Comparison of ENCODE assay signal across 39 cellular contexts in genomic region chr3:70779296-70779695, GRCh38.
"Had no signal": no experiment of that assay in that cellular context is flagged by ENCODE, and none has a peak within 500 bp of the region (broad histone marks: within the 10 kb centered on the region; RNA-seq: fewer than 3 reads in every experiment).

No MANE protein-coding gene starts in this region.

- DNase-seq: activated B cell treated with CpG ODN at 0.5 μM for 24 hours; activated CD4-positive, alpha-beta memory T cell treated with anti-CD3 and anti-CD28 coated beads for 36 hours; activated CD4-positive, alpha-beta T cell treated with anti-CD3 and anti-CD28 coated beads for 4 hours; activated CD4-positive, alpha-beta T cell treated with anti-CD3 and anti-CD28 coated beads, Interleukin-2, amount 10 ng/mL, durations not matched to agents 24 days and 14 days; activated CD4-positive, alpha-beta T cell treated with anti-CD3 and anti-CD28 coated beads, Interleukin-2, amount 50 U/mL, for 1 hour; activated CD4-positive, alpha-beta T cell treated with anti-CD3 and anti-CD28 coated beads, Interleukin-2, amount 50 U/mL, for 4 hours; activated CD4-positive, CD25-positive, alpha-beta regulatory T cell treated with anti-CD3 and anti-CD28 coated beads, Interleukin-2, amount 50 U/mL, for 72 hours; activated CD8-positive, alpha-beta memory T cell treated with anti-CD3 and anti-CD28 coated beads, Interleukin-2, amount 50 U/mL, for 4 hours; activated CD8-positive, alpha-beta T cell treated with anti-CD3 and anti-CD28 coated beads for 36 hours; activated effector memory CD4-positive, alpha-beta T cell treated with anti-CD3 and anti-CD28 coated beads, Interleukin-2, amount 50 U/mL, for 16 hours; activated gamma-delta T cell treated with Interleukin-2 at 50 U/mL for 16 hours; activated naive CD4-positive, alpha-beta T cell; activated naive CD4-positive, alpha-beta T cell treated with anti-CD3 and anti-CD28 coated beads for 36 hours; activated naive CD8-positive, alpha-beta T cell treated with anti-CD3 and anti-CD28 coated beads, Interleukin-2, amount 10 ng/mL, durations not matched to agents 7 days and 5 days; activated naive CD8-positive, alpha-beta T cell treated with anti-CD3 and anti-CD28 coated beads, Interleukin-2, amount 50 U/mL, for 24 hours; activated T-cell treated with anti-CD3 and anti-CD28 coated beads for 4 hours; activated T-cell treated with anti-CD3 and anti-CD28 coated beads, Interleukin-2, amount 50 U/mL, for 1 hour; activated T-cell treated with anti-CD3 and anti-CD28 coated beads, Interleukin-2, amount 50 U/mL, for 4 hours; activated T-cell treated with anti-CD3 and anti-CD28 coated beads, Interleukin-2, amount 50 U/mL, for 72 hours; amygdala; anterior cingulate cortex; caudate nucleus; cerebellar nuclear complex; T-helper 1 cell; T-helper 2 cell; T-helper 9 cell had no signal

- H3K4me3 ChIP-seq: ascending aorta, cardiac muscle cell had no signal

- H3K27ac Mint-ChIP-seq: activated B cell treated with CpG ODN at 0.5 μM for 24 hours; activated CD4-positive, alpha-beta memory T cell treated with anti-CD3 and anti-CD28 coated beads for 36 hours; activated CD4-positive, alpha-beta T cell treated with anti-CD3 and anti-CD28 coated beads, Interleukin-2, amount 10 ng/mL, durations not matched to agents 24 days and 14 days; activated CD8-positive, alpha-beta T cell treated with anti-CD3 and anti-CD28 coated beads for 36 hours; activated naive CD4-positive, alpha-beta T cell treated with anti-CD3 and anti-CD28 coated beads for 36 hours; activated naive CD4-positive, alpha-beta T cell treated with anti-CD3 and anti-CD28 coated beads, Interleukin-2, amount 50 U/mL, for 24 hours; activated naive CD8-positive, alpha-beta T cell; activated naive CD8-positive, alpha-beta T cell treated with anti-CD3 and anti-CD28 coated beads, Interleukin-2, amount 10 ng/mL, durations not matched to agents 7 days and 5 days; activated naive CD8-positive, alpha-beta T cell treated with anti-CD3 and anti-CD28 coated beads, Interleukin-2, amount 50 U/mL, for 24 hours; activated T-cell treated with anti-CD3 and anti-CD28 coated beads, Interleukin-2, amount 50 U/mL, for 72 hours; activated T-helper 1 cell treated with anti-CD3 and anti-CD28 coated beads, Interleukin-12 subunit alpha, Interleukin-12 subunit beta, Interleukin-2, Interleukin-4 antibody, amounts not matched to agents 30 ng/mL and 10 ng/mL and 1 ng/mL, durations not matched to agents 14 hours and 24 hours and 36 hours; activated T-helper 17 cell treated with anti-CD3 and anti-CD28 coated beads, Interleukin-2, amount 50 U/mL, for 72 hours; brain; T-helper 1 cell treated with Interleukin-12 subunit alpha and Interleukin-12 subunit beta and Interleukin-4 antibody, amounts not matched to agents 30 μg/mL and 1 μg/mL, for 36 hours; T-helper 2 cell treated with Interferon-gamma antibody and Interleukin-4, amounts not matched to agents 5 μg/mL and 100 μg/mL, for 36 hours had no signal

- H3K9me3 ChIP-seq: ascending aorta had no signal

- H3K4me1 ChIP-seq: ascending aorta had no signal

- H3K27me3 ChIP-seq: ascending aorta, cardiac muscle cell had no signal

- H3K36me3 Mint-ChIP-seq: activated CD4-positive, alpha-beta memory T cell treated with anti-CD3 and anti-CD28 coated beads for 36 hours; activated naive CD4-positive, alpha-beta T cell treated with anti-CD3 and anti-CD28 coated beads, Interleukin-2, amount 50 U/mL, for 24 hours; brain had no signal

- ATAC-seq: activated CD8-positive, alpha-beta T cell treated with anti-CD3 and anti-CD28 coated beads for 36 hours; activated naive CD8-positive, alpha-beta T cell treated with anti-CD3 and anti-CD28 coated beads, Interleukin-2, amount 50 U/mL, for 24 hours; activated T-cell treated with anti-CD3 and anti-CD28 coated beads, Interleukin-2, amount 50 U/mL, for 4 hours; activated T-cell treated with anti-CD3 and anti-CD28 coated beads, Interleukin-2, amount 50 U/mL, for 72 hours; activated T-helper 17 cell treated with anti-CD3 and anti-CD28 coated beads, Interleukin-2, amount 50 U/mL, for 72 hours had no signal

- H3K27ac ChIP-seq: ascending aorta, cardiac muscle cell, VCaP had no signal

- H3K27me3 Mint-ChIP-seq: activated naive CD8-positive, alpha-beta T cell treated with anti-CD3 and anti-CD28 coated beads, Interleukin-2, amount 10 ng/mL, durations not matched to agents 7 days and 5 days; brain had no signal

- H3K4me3 Mint-ChIP-seq: activated B cell treated with CpG ODN at 0.5 μM for 24 hours; activated CD4-positive, alpha-beta memory T cell treated with anti-CD3 and anti-CD28 coated beads for 36 hours; activated CD4-positive, alpha-beta T cell treated with anti-CD3 and anti-CD28 coated beads, Interleukin-2, amount 10 ng/mL, durations not matched to agents 24 days and 14 days; activated CD8-positive, alpha-beta T cell treated with anti-CD3 and anti-CD28 coated beads for 36 hours; activated naive CD4-positive, alpha-beta T cell treated with anti-CD3 and anti-CD28 coated beads for 36 hours; activated naive CD4-positive, alpha-beta T cell treated with anti-CD3 and anti-CD28 coated beads, Interleukin-2, amount 50 U/mL, for 24 hours; activated naive CD8-positive, alpha-beta T cell; activated naive CD8-positive, alpha-beta T cell treated with anti-CD3 and anti-CD28 coated beads, Interleukin-2, amount 10 ng/mL, durations not matched to agents 7 days and 5 days; activated naive CD8-positive, alpha-beta T cell treated with anti-CD3 and anti-CD28 coated beads, Interleukin-2, amount 50 U/mL, for 24 hours; activated T-cell treated with anti-CD3 and anti-CD28 coated beads, Interleukin-2, amount 50 U/mL, for 4 hours; activated T-cell treated with anti-CD3 and anti-CD28 coated beads, Interleukin-2, amount 50 U/mL, for 72 hours; activated T-helper 1 cell treated with anti-CD3 and anti-CD28 coated beads, Interleukin-12 subunit alpha, Interleukin-12 subunit beta, Interleukin-2, Interleukin-4 antibody, amounts not matched to agents 30 ng/mL and 10 ng/mL and 1 ng/mL, durations not matched to agents 14 hours and 24 hours and 36 hours; activated T-helper 17 cell treated with anti-CD3 and anti-CD28 coated beads, Interleukin-2, amount 50 U/mL, for 72 hours; brain; central memory CD8-positive, alpha-beta T cell; T-helper 1 cell treated with Interleukin-12 subunit alpha and Interleukin-12 subunit beta and Interleukin-4 antibody, amounts not matched to agents 30 μg/mL and 1 μg/mL, for 36 hours; T-helper 2 cell treated with Interferon-gamma antibody and Interleukin-4, amounts not matched to agents 5 μg/mL and 100 μg/mL, for 36 hours had no signal

- FAIRE-seq: bronchial epithelial cell, TTC549 had no signal

- H3K9me3 Mint-ChIP-seq: activated CD4-positive, alpha-beta memory T cell treated with anti-CD3 and anti-CD28 coated beads for 36 hours; activated naive CD4-positive, alpha-beta T cell treated with anti-CD3 and anti-CD28 coated beads for 36 hours; activated naive CD8-positive, alpha-beta T cell treated with anti-CD3 and anti-CD28 coated beads, Interleukin-2, amount 10 ng/mL, durations not matched to agents 7 days and 5 days; activated T-cell treated with anti-CD3 and anti-CD28 coated beads, Interleukin-2, amount 50 U/mL, for 4 hours; brain had no signal

- H3K4me1 Mint-ChIP-seq: activated B cell treated with CpG ODN at 0.5 μM for 24 hours; activated CD4-positive, alpha-beta T cell treated with anti-CD3 and anti-CD28 coated beads, Interleukin-2, amount 10 ng/mL, durations not matched to agents 24 days and 14 days; activated naive CD4-positive, alpha-beta T cell treated with anti-CD3 and anti-CD28 coated beads, Interleukin-2, amount 50 U/mL, for 24 hours; activated naive CD8-positive, alpha-beta T cell treated with anti-CD3 and anti-CD28 coated beads, Interleukin-2, amount 10 ng/mL, durations not matched to agents 7 days and 5 days; activated naive CD8-positive, alpha-beta T cell treated with anti-CD3 and anti-CD28 coated beads, Interleukin-2, amount 50 U/mL, for 24 hours; activated T-helper 17 cell treated with anti-CD3 and anti-CD28 coated beads, Interleukin-2, amount 50 U/mL, for 72 hours; brain; central memory CD8-positive, alpha-beta T cell had no signal

- H3K36me3 ChIP-seq: ascending aorta, cardiac muscle cell had no signal
